Comparison of ENCODE assay signal across 22 cellular contexts in the genomic region with DNA sequence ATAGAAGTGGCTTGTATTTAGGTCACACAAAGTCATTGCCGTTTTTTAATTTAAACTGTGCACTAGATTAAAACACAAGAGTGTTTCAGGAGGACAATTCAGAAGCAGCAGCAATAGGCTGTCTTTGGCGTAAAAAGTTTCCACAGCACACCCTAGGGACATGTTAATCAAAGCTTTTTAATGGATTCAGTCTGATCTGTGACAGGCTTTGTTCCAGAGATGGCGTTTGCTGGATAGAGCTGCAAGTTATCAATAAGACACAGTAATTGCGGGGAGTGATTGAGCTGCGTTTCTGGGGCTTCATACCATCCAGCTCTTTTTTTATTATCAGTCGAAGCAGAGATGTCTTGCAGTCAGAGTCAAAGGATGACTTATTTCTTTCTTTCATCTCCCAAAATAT.
"Had no signal": no experiment of that assay in that cellular context is flagged by ENCODE, and none has a peak within 500 bp of the region (broad histone marks: within the 10 kb centered on the region; RNA-seq: fewer than 3 reads in every experiment).

No MANE protein-coding gene starts in this region.

- H3K27me3 ChIP-seq: gastroesophageal sphincter, hepatocyte, right lobe of liver, spleen, testis, upper lobe of right lung had no signal

- H3K9me3 Mint-ChIP-seq: activated CD4-positive, alpha-beta T cell treated with anti-CD3 and anti-CD28 coated beads, Interleukin-2, amount 10 ng/mL, durations not matched to agents 7 days and 5 days; activated T-helper 2 cell treated with anti-CD3 and anti-CD28 coated beads, Interferon-gamma antibody, Interleukin-2, Interleukin-4, amounts not matched to agents 10 μg/mL and 5 μg/mL and 100 μg/mL, durations not matched to agents 14 hours and 24 hours and 36 hours; naive B cell had no signal

- H3K27ac Mint-ChIP-seq: activated CD4-positive, alpha-beta T cell treated with anti-CD3 and anti-CD28 coated beads, Interleukin-2, amount 10 ng/mL, durations not matched to agents 7 days and 5 days; activated naive CD4-positive, alpha-beta T cell treated with anti-CD3 and anti-CD28 coated beads, Interleukin-2, amount 10 ng/mL, durations not matched to agents 7 days and 5 days; activated T-helper 2 cell treated with anti-CD3 and anti-CD28 coated beads, Interferon-gamma antibody, Interleukin-2, Interleukin-4, amounts not matched to agents 10 μg/mL and 5 μg/mL and 100 μg/mL, durations not matched to agents 14 hours and 24 hours and 36 hours; naive B cell had no signal

- H3K36me3 ChIP-seq: gastroesophageal sphincter, lower lobe of right lung, right lobe of liver, spleen, upper lobe of right lung had no signal

- H3K4me3 Mint-ChIP-seq: activated CD4-positive, alpha-beta T cell treated with anti-CD3 and anti-CD28 coated beads, Interleukin-2, amount 10 ng/mL, durations not matched to agents 7 days and 5 days; activated naive CD4-positive, alpha-beta T cell treated with anti-CD3 and anti-CD28 coated beads, Interleukin-2, amount 10 ng/mL, durations not matched to agents 7 days and 5 days; naive B cell had no signal

- H3K4me3 ChIP-seq: coronary artery, gastroesophageal sphincter, hepatocyte, lower lobe of right lung, psoas muscle, right lobe of liver, spleen, testis, upper lobe of right lung had no signal

- H3K27ac ChIP-seq: coronary artery, epithelial cell of prostate, gastroesophageal sphincter, hepatocyte, lower lobe of right lung, psoas muscle, right lobe of liver, spleen, testis, upper lobe of right lung had no signal

- ATAC-seq: gastroesophageal sphincter, lower lobe of right lung, psoas muscle, right lobe of liver, upper lobe of right lung had no signal

- H3K36me3 Mint-ChIP-seq: activated naive CD4-positive, alpha-beta T cell treated with anti-CD3 and anti-CD28 coated beads, Interleukin-2, amount 10 ng/mL, durations not matched to agents 7 days and 5 days; naive B cell had no signal

- DNase-seq: activated CD4-positive, alpha-beta T cell treated with anti-CD3 and anti-CD28 coated beads, Interleukin-2, amount 10 ng/mL, durations not matched to agents 7 days and 5 days; activated CD4-positive, CD25-positive, alpha-beta regulatory T cell; activated naive CD4-positive, alpha-beta T cell treated with anti-CD3 and anti-CD28 coated beads, Interleukin-2, amount 10 ng/mL, durations not matched to agents 7 days and 5 days; activated T-cell treated with anti-CD3 and anti-CD28 coated beads for 4 hours; central memory CD4-positive, alpha-beta T cell; effector CD8-positive, alpha-beta T cell; lower lobe of right lung; naive B cell; occipital lobe; psoas muscle; right lobe of liver; spleen; stimulated activated CD4-positive, alpha-beta T cell treated with anti-CD3 and anti-CD28 coated beads, Interleukin-1b, Interleukin-23, amount 100 ng/mL, for 48 hours; stimulated activated naive CD4-positive, alpha-beta T cell; T-helper 2 cell; testis; upper lobe of right lung had no signal

- H3K4me1 ChIP-seq: gastroesophageal sphincter, lower lobe of right lung, right lobe of liver, testis, upper lobe of right lung had no signal

- H3K27me3 Mint-ChIP-seq: activated CD4-positive, alpha-beta T cell treated with anti-CD3 and anti-CD28 coated beads, Interleukin-2, amount 10 ng/mL, durations not matched to agents 7 days and 5 days; activated naive CD4-positive, alpha-beta T cell treated with anti-CD3 and anti-CD28 coated beads, Interleukin-2, amount 10 ng/mL, durations not matched to agents 7 days and 5 days had no signal

- H3K4me1 Mint-ChIP-seq: activated CD4-positive, alpha-beta T cell treated with anti-CD3 and anti-CD28 coated beads, Interleukin-2, amount 10 ng/mL, durations not matched to agents 7 days and 5 days; activated naive CD4-positive, alpha-beta T cell treated with anti-CD3 and anti-CD28 coated beads, Interleukin-2, amount 10 ng/mL, durations not matched to agents 7 days and 5 days had no signal

- H3K9me3 ChIP-seq: gastroesophageal sphincter, lower lobe of right lung, psoas muscle, right lobe of liver, spleen, testis, upper lobe of right lung had no signal
